ENCODE assay signal across 8 cellular contexts in genomic region chr19:4636151-4636717, GRCh38. TPM values are rescaled to one million over a fixed set of nuclear protein-coding genes. Genes with fewer than 3 reads are reported as not detected.
DNase-seq lines count a peak whose midpoint lies in the region; ATAC-seq and TF ChIP-seq lines count a peak whose summit lies in the region.

No MANE protein-coding gene starts in this region.

- DNase-seq in Caco-2 (peak; percentile 53 to 81), T follicular helper cell (ENCODE audit: low read depth) (peak; percentile 57), adipocyte (ENCODE audit: low read depth) (peak; percentile 85), right atrium auricular region (ENCODE audit: low spot score) (no peak), retinal pigment epithelial cell (ENCODE audit: low read depth) (no peak), aorta (peak; percentile 75 to 89)

- H3K4me3 Mint-ChIP-seq in Caco-2 (ENCODE audit: unreplicated experiment) = peak overlapping the region; percentile 43

- peak; percentile 81 for TF ChIP-seq RAD21 in Ishikawa (IDR thresholded peaks at IDR 0.05; ENCODE audit: low read depth)

- TF ChIP-seq CTCF in Caco-2 (IDR thresholded peaks at IDR 0.05; ENCODE audit: insufficient read depth in 1 of 2, low read depth in 1 of 2, low read length in 1 of 2, severe bottlenecking in 1 of 2, unreplicated experiment in 1 of 2) (peak; percentile 77 to 89), right atrium auricular region (IDR thresholded peaks at IDR 0.05) (peak; percentile 98 to 100), retinal pigment epithelial cell (conservative IDR thresholded peaks at IDR 0.05; ENCODE audit: low read depth, low read length) (peak; percentile 71)

- H3K4me1 Mint-ChIP-seq in Caco-2 (ENCODE audit: low read depth, unreplicated experiment) = peaks cover 12% of the 10 kb centered on the region

- WGBS in aorta, 2 donors = 0 to 1% methylated on average over 39 to 43 of the region's 43 CpGs

- no peaks in the 10 kb centered on the region for H3K27me3 ChIP-seq in Caco-2 (replicated peaks; ENCODE audit: control insufficient read depth, insufficient read depth, low read length)
- H3K27me3 ChIP-seq in adipocyte (replicated peaks; ENCODE audit: control insufficient read depth, insufficient read depth, low read length) = no peaks in the 10 kb centered on the region
- no peaks in the 10 kb centered on the region for H3K27me3 ChIP-seq in right atrium auricular region
- H3K27me3 ChIP-seq in aorta (ENCODE audit: control insufficient read depth in 1 of 2, insufficient read depth in 2 of 2, low read length in 1 of 2) = no peaks in the 10 kb centered on the region

- H3K27me3 Mint-ChIP-seq in Caco-2 (ENCODE audit: insufficient read depth, unreplicated experiment) = no peaks in the 10 kb centered on the region

- peak overlapping the region; percentile 42 for H3K4me3 ChIP-seq in Caco-2 (ENCODE audit: low read depth, low read length)
- H3K4me3 ChIP-seq in adipocyte (ENCODE audit: low read length) = peak overlapping the region; percentile 74
- H3K4me3 ChIP-seq in right atrium auricular region = peak overlapping the region; percentile 46 to 55
- H3K4me3 ChIP-seq in retinal pigment epithelial cell (ENCODE audit: low read length) = peak overlapping the region; percentile 55
- peak overlapping the region in 1 of 2 donors; percentile 51 for H3K4me3 ChIP-seq in aorta (ENCODE audit: low read length in 2 of 2)

- ATAC-seq in aorta (ENCODE audit: low FRiP score) (peak; percentile 76), HG02852 (IDR thresholded peaks at IDR 0.05; ENCODE audit: unreplicated experiment) (no peak)

- no peak overlapping the region for H3K27ac Mint-ChIP-seq in Caco-2 (ENCODE audit: unreplicated experiment)

- no peaks in the 10 kb centered on the region for H3K9me3 ChIP-seq in Caco-2
- H3K9me3 ChIP-seq in adipocyte (ENCODE audit: control insufficient read depth, low read length) = no peaks in the 10 kb centered on the region
- H3K9me3 ChIP-seq in right atrium auricular region = no peaks in the 10 kb centered on the region
- H3K9me3 ChIP-seq in aorta (ENCODE audit: control insufficient read depth, low read length) = no peaks in the 10 kb centered on the region

- intact Hi-C loops in Caco-2 (cut with micrococcal nuclease; ENCODE audit: unreplicated experiment) = loop anchor here (1.0 to 2.0 kb wide), 2 partner anchors 47 to 79 kb away; no protein-coding TSS in a partner anchor
- intact Hi-C loops in aorta (cut with DNase I) = loop anchor here (1.0 to 5.0 kb wide), 2 partner anchors 60 to 79 kb away; partner anchors contain the start of gene SEMA6B (in 2 of the 2)

- no peaks in the 10 kb centered on the region for H3K9me3 Mint-ChIP-seq in Caco-2 (ENCODE audit: unreplicated experiment)

- H3K27ac ChIP-seq in right atrium auricular region = peak overlapping the region in 1 of 2 donors; percentile 44
- H3K27ac ChIP-seq in aorta (ENCODE audit: low read depth in 1 of 2, low read length in 2 of 2) = no peak overlapping the region

- CTCF ChIA-PET in Caco-2 (lab: Charles Lee) = interaction anchor here (0.5 to 2.2 kb wide), 10 partner anchors 14 to 332 kb away, joined by 3 to 22 read pairs (median 5); partner anchors contain the start of gene FSD1

- H3K36me3 ChIP-seq in Caco-2 (ENCODE audit: control insufficient read depth, insufficient read depth, low read length) = no peaks in the 10 kb centered on the region
- no peaks in the 10 kb centered on the region for H3K36me3 ChIP-seq in adipocyte (ENCODE audit: control insufficient read depth, insufficient read depth, low read length, severe bottlenecking)
- no peaks in the 10 kb centered on the region for H3K36me3 ChIP-seq in right atrium auricular region
- no peaks in the 10 kb centered on the region for H3K36me3 ChIP-seq in aorta (ENCODE audit: control insufficient read depth in 1 of 2, insufficient read depth in 2 of 2, low read length in 1 of 2)

- no peak for TF ChIP-seq EP300 in Ishikawa (IDR thresholded peaks at IDR 0.05; ENCODE audit: borderline replicate concordance)

- peaks cover 5% of the 10 kb centered on the region for H3K36me3 Mint-ChIP-seq in Caco-2 (ENCODE audit: insufficient read depth, unreplicated experiment)

- BruUV-seq in Caco-2 (replicated peaks; lab: Mats Ljungman, UMichigan) = no TSS peak

- H3K4me1 ChIP-seq in Caco-2 (peaks cover 12% of the 10 kb centered on the region; the same call in 1 of the 2 replicates), adipocyte (ENCODE audit: control insufficient read depth, insufficient read depth, low read length) (peaks cover 23% of the 10 kb centered on the region), right atrium auricular region (peaks cover 0 to 50% of the 10 kb centered on the region in 2 donors), aorta (ENCODE audit: control insufficient read depth in 1 of 2, insufficient read depth in 2 of 2, low read length in 2 of 2) (no peaks in the 10 kb centered on the region)

- H3K9ac ChIP-seq in adipocyte (ENCODE audit: low read length) = peak overlapping the region; percentile 81

- POLR2A ChIA-PET in Caco-2 (lab: Charles Lee) = no interaction called here

TF ChIP-seq in Ishikawa, 13 proteins besides CTCF, POLR2A, EP300 and RAD21:
- TF ChIP-seq ZBTB7A (IDR thresholded peaks at IDR 0.05; ENCODE audit: low read depth) (peak; percentile 93), TAF1 (IDR thresholded peaks at IDR 0.05; ENCODE audit: low read depth) (no peak)

RNA-seq across cellular contexts. Expression of gene TNFAIP8L1, which starts 3.1 kb away (rescaled TPM):
- total RNA-seq in Caco-2 (2022) (19.6 and 21.8 TPM in 2 replicates), right atrium auricular region (1 to 10 TPM; 2.6 to 4.2 TPM), aorta (10 to 100 TPM in 1 of 2 donors, 1 to 10 TPM in 1; 5.4 to 13.5 TPM)
- polyA plus RNA-seq in aorta = 1 to 10 TPM; 1.6 to 3.9 TPM

RNA-seq across cellular contexts. Expression of gene MYDGF, which starts 33.9 kb away (rescaled TPM):
- total RNA-seq in Caco-2 (2022) (106 and 109 TPM in 2 replicates), right atrium auricular region (10 to 100 TPM; 26.3 to 36.6 TPM), aorta (10 to 100 TPM; 59.4 to 67.9 TPM)
- 100 to 1,000 TPM in 1 of 2 donors, 10 to 100 TPM in 1; 69.9 to 117 TPM for polyA plus RNA-seq in aorta

Comparison
In these comparisons a context has a peak if more than half of its experiments do, and no peak if none do; other contexts are left out.
1. DNase-seq: peak in Caco-2 (2 of 2), T follicular helper cell (single experiment), adipocyte (single experiment) and aorta (2 of 2); none in right atrium auricular region (single experiment) and retinal pigment epithelial cell (single experiment).
2. Peak in every context shown above with its lines, with median percentiles within 50 percentile points of each other: CTCF ChIP-seq.